In the genomic region with DNA sequence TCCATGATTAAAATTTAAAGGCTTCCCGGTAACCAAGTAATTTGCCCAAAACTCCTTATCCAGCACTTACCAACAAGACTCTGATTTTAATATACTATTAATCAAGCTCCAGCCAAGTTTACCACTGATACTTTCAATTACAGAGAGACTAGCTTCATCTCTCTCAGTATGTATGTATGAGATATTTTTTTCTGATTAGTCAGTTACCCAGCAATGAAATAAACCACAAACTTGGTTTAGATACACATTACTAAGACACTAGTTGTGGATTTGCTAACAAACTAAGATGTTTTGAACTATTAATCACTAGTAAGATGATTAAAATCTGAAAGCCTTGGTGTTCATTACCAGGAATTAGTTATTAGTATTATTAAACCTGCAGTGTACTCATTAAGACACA, we compare ENCODE assay signal across 17 cellular contexts.
DNase-seq lines count a peak whose midpoint lies in the region; ATAC-seq and TF ChIP-seq lines count a peak whose summit lies in the region.
"Had no signal": no experiment of that assay in that cellular context is flagged by ENCODE, and none has a peak within 500 bp of the region (broad histone marks: within the 10 kb centered on the region; RNA-seq: fewer than 3 reads in every experiment).

No MANE protein-coding gene starts in this region.

- H3K27ac Mint-ChIP-seq in T-cell: no peak overlapping the region
- H3K27ac Mint-ChIP-seq: activated T-cell treated with anti-CD3 and anti-CD28 coated beads, Interleukin-2, amount 50 U/mL, for 72 hours; CD4-positive, CD25-positive, alpha-beta regulatory T cell; progenitor cell of endocrine pancreas had no signal

- no peaks in the 10 kb centered on the region for H3K9me3 Mint-ChIP-seq in T-cell

- intact Hi-C loops in PC-3 (cut with micrococcal nuclease): no loop called here
- intact Hi-C loops in uterus (cut with DNase I; ENCODE audit: low total_unique reads): no loop called here

- H3F3A ChIP-seq in GM23248 (ENCODE audit: insufficient read depth): no peaks in the 10 kb centered on the region
- H3F3A ChIP-seq in PC-3 (ENCODE audit: low read length, unreplicated experiment): no peaks in the 10 kb centered on the region

- H3K4me3 Mint-ChIP-seq in T-cell: no peak overlapping the region
- H3K4me3 Mint-ChIP-seq: activated T-cell treated with anti-CD3 and anti-CD28 coated beads, Interleukin-2, amount 50 U/mL, for 72 hours; CD4-positive, CD25-positive, alpha-beta regulatory T cell had no signal

- H3K27me3 ChIP-seq in GM23248 (replicated peaks; ENCODE audit: insufficient read depth) (no peaks in the 10 kb centered on the region), PC-3 (ENCODE audit: low read length) (no peaks in the 10 kb centered on the region), neuron (ENCODE audit: insufficient read depth, low read length) (no peaks in the 10 kb centered on the region), uterus (no peaks in the 10 kb centered on the region)
- H3K27me3 ChIP-seq: MG63 had no signal

- no TSS peak for BruUV-seq in PC-3 (replicated peaks; lab: Mats Ljungman, UMichigan)

- no peaks in the 10 kb centered on the region for H3K79me2 ChIP-seq in GM23248 (ENCODE audit: insufficient read depth)
- no peaks in the 10 kb centered on the region for H3K79me2 ChIP-seq in PC-3 (ENCODE audit: low read length)

- 95 to 96% methylated on average over 1 of the region's 1 CpG for WGBS in GM23248 (ENCODE audit: low coverage in 1 of 2, low lambda C conversion rate in 2 of 2, missing lambda C conversion rate in 2 of 2), 2 experiments

- H4K20me1 ChIP-seq in GM23248 (ENCODE audit: insufficient read depth) (no peaks in the 10 kb centered on the region), PC-3 (ENCODE audit: low read length) (no peaks in the 10 kb centered on the region)

- H3K36me3 Mint-ChIP-seq in T-cell: no peaks in the 10 kb centered on the region
- H3K36me3 Mint-ChIP-seq: CD4-positive, CD25-positive, alpha-beta regulatory T cell had no signal

- DNase-seq in GM23248 (peak; percentile 70), PC-3 (peak; percentile 69), epithelial cell of esophagus (ENCODE audit: low read depth) (peak; percentile 50), uterus (no peak), T-cell (no peak)
- no peak for DNase-seq in activated CD4-positive, CD25-positive, alpha-beta regulatory T cell (lab: John Stamatoyannopoulos, UW)
- DNase-seq: activated CD4-positive, alpha-beta T cell treated with anti-CD3 and anti-CD28 coated beads, Interleukin-2, amount 50 U/mL, for 48 hours; activated T-cell treated with anti-CD3 and anti-CD28 coated beads, Interleukin-2, amount 50 U/mL, for 72 hours; CD4-positive, CD25-positive, alpha-beta regulatory T cell; hypothalamus; left ventricle myocardium inferior; MG63; NCI-H2029 treated with DMSO at 0.1 percent for 48 hours had no signal

- no peaks in the 10 kb centered on the region for H3K9me3 ChIP-seq in GM23248 (ENCODE audit: low read depth)
- H3K9me3 ChIP-seq in PC-3 (ENCODE audit: low read length): no peaks in the 10 kb centered on the region
- H3K9me3 ChIP-seq in neuron (ENCODE audit: low read length): no peaks in the 10 kb centered on the region
- H3K9me3 ChIP-seq in uterus: no peaks in the 10 kb centered on the region
- H3K9me3 ChIP-seq: left ventricle myocardium inferior, MG63 had no signal

- TF ChIP-seq POLR2A in uterus (IDR thresholded peaks at IDR 0.05): no peak

- ATAC-seq in PC-3 (peak; percentile 92), T-cell (replicated peaks in 1 of 4) (no peak), GM18873 (IDR thresholded peaks at IDR 0.05; ENCODE audit: low FRiP score, unreplicated experiment) (no peak)
- ATAC-seq: activated T-cell treated with anti-CD3 and anti-CD28 coated beads, Interleukin-2, amount 50 U/mL, for 72 hours had no signal

- no peaks in the 10 kb centered on the region for H3K27me3 Mint-ChIP-seq in T-cell
- H3K27me3 Mint-ChIP-seq: CD4-positive, CD25-positive, alpha-beta regulatory T cell; progenitor cell of endocrine pancreas had no signal

- H2AFZ ChIP-seq in GM23248 (no peak overlapping the region), PC-3 (ENCODE audit: low read length) (0 out of 2 replicates have a peak overlapping the region, but pooled peaks have one; percentile 21), neuron (ENCODE audit: low read depth, low read length) (peak overlapping the region; percentile 92)

- H3K4me1 ChIP-seq in GM23248 (ENCODE audit: insufficient read depth) (peaks cover 10% of the 10 kb centered on the region), PC-3 (ENCODE audit: insufficient read depth, low read length) (peaks cover 16% of the 10 kb centered on the region), neuron (ENCODE audit: insufficient read depth, low read length) (peaks cover 5% of the 10 kb centered on the region), uterus (no peaks in the 10 kb centered on the region)
- H3K4me1 ChIP-seq: left ventricle myocardium inferior had no signal

- no peak for TF ChIP-seq CTCF in PC-3 (conservative IDR thresholded peaks at IDR 0.05; ENCODE audit: low read depth, low read length)
- TF ChIP-seq CTCF in epithelial cell of esophagus (IDR thresholded peaks at IDR 0.05; ENCODE audit: insufficient read depth, low read depth, low read length, missing control alignments): no peak
- TF ChIP-seq CTCF in uterus (IDR thresholded peaks at IDR 0.05): no peak

- no peak overlapping the region for H3K9ac ChIP-seq in GM23248
- no peak overlapping the region for H3K9ac ChIP-seq in PC-3 (ENCODE audit: low read length)

- CTCF ChIA-PET in PC-3 (lab: Charles Lee) (no interaction called here), T-cell (lab: Charles Lee) (no interaction called here)

- POLR2A ChIA-PET in PC-3 (lab: Charles Lee; ENCODE audit: unreplicated experiment): interaction anchor here (0.5 kb wide), 1 partner anchor 59 kb away, joined by 4 read pairs; no protein-coding TSS in a partner anchor
- POLR2A ChIA-PET in T-cell (lab: Charles Lee): no interaction called here

- H3K4me2 ChIP-seq in GM23248 (ENCODE audit: unreplicated experiment) (peak overlapping the region; percentile 54), PC-3 (ENCODE audit: low read length) (peak overlapping the region; percentile 59)

- in situ Hi-C loops in GM23248 (cut with MboI): no loop called here

- H3K4me3 ChIP-seq in GM23248: 0 out of 2 replicates have a peak overlapping the region, but pooled peaks have one; percentile 19
- H3K4me3 ChIP-seq in PC-3 (ENCODE audit: low read length): no peak overlapping the region
- no peak overlapping the region for H3K4me3 ChIP-seq in epithelial cell of esophagus (ENCODE audit: low read length)
- H3K4me3 ChIP-seq in neuron (ENCODE audit: low read length): no peak overlapping the region
- no peak overlapping the region for H3K4me3 ChIP-seq in uterus
- H3K4me3 ChIP-seq: coronary artery, left ventricle myocardium inferior, MG63 had no signal

- no peaks in the 10 kb centered on the region for H3K36me3 ChIP-seq in GM23248 (ENCODE audit: low read depth)
- H3K36me3 ChIP-seq in PC-3 (ENCODE audit: low read depth, low read length): no peaks in the 10 kb centered on the region
- H3K36me3 ChIP-seq in neuron (ENCODE audit: insufficient read depth, low read length): no peaks in the 10 kb centered on the region
- no peaks in the 10 kb centered on the region for H3K36me3 ChIP-seq in uterus
- H3K36me3 ChIP-seq: left ventricle myocardium inferior, MG63 had no signal

- H3K9me2 ChIP-seq in GM23248 (ENCODE audit: insufficient read depth) (no peaks in the 10 kb centered on the region; the same call in 1 of the 2 replicates), PC-3 (replicated peaks; ENCODE audit: low read length) (no peaks in the 10 kb centered on the region)

- no peaks in the 10 kb centered on the region for H3K4me1 Mint-ChIP-seq in T-cell
- H3K4me1 Mint-ChIP-seq: CD4-positive, CD25-positive, alpha-beta regulatory T cell had no signal

- no peak overlapping the region for H3K27ac ChIP-seq in GM23248
- H3K27ac ChIP-seq in PC-3 (ENCODE audit: low read length): no peak overlapping the region
- no peak overlapping the region for H3K27ac ChIP-seq in uterus
- H3K27ac ChIP-seq: coronary artery, left ventricle myocardium inferior had no signal

Comparison
In these comparisons a context has a peak if more than half of its experiments do, and no peak if none do; other contexts are left out.
1. DNase-seq: peak in GM23248 (single experiment), PC-3 (single experiment) and epithelial cell of esophagus (single experiment); none in activated CD4-positive, CD25-positive, alpha-beta regulatory T cell (0 of 4), uterus (0 of 2) and T-cell (0 of 34).